ENCODE assay signal across 2 cellular contexts in the genomic region with DNA sequence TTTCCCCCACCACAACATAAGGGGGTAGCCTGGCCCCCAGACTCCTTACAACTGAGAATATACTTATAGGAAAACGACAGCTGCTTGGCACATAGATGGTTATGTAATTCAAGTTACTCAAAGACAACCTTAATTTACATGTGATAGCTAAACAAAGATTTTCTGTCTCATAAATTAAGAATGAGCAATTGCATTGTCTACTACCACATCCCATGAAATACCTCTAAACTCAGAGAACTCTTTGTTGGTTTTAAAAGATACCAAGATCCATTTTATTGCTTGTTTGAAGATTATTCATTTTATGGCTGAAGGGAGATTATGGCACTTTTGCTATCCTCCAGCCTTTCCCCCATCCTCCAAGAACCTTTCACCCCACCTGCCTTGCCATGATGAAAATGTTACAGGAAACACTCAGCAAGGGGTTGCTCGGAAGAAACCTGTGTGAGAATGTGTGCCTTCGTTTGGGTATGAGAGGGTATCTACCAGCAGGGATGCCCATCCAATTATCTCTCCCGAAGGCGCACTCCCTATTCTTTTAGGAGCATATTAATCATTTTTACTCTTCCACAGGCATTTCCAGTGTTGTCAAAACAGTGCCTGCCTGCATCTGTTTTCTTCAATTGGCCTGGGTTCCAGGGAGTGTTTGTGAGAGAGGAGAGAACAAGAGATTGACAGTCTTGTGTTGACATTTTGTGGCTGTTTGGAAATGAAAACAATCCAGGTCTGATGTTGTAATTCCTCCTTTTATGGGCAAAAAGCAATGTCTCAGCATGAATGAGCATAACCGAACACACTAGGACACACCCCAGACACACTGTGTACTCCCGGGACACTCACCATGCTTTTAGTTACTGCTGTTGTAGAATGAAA.
TF ChIP-seq lines count a peak whose summit lies in the region.

No MANE protein-coding gene starts in this region.

TF ChIP-seq in HepG2, 621 proteins besides CTCF, POLR2A, EP300 and RAD21 (continues in another document):
- peak; percentile 44; the same call in 1 of the 2 replicates for TF ChIP-seq ZSCAN31 (CRISPR knock-in tag; IDR thresholded peaks at IDR 0.05; ENCODE audit: low read depth)
- TF ChIP-seq FOXO1 (CRISPR knock-in tag; IDR thresholded peaks at IDR 0.05) = peak; percentile 92
- TF ChIP-seq ZNF773 (CRISPR knock-in tag; IDR thresholded peaks at IDR 0.05; ENCODE audit: borderline replicate concordance) = no peak
- TF ChIP-seq SMC3 (IDR thresholded peaks at IDR 0.05; ENCODE audit: low read length) = peak; percentile 24; the same call in 1 of the 2 replicates
- peak; percentile 65; the same call in 1 of the 2 replicates for TF ChIP-seq TBX2 (CRISPR knock-in tag; IDR thresholded peaks at IDR 0.05; ENCODE audit: borderline replicate concordance)
- peak; percentile 95 for TF ChIP-seq SOX5 (CRISPR knock-in tag; IDR thresholded peaks at IDR 0.05; ENCODE audit: borderline replicate concordance)
- no peak for TF ChIP-seq PAF1 (CRISPR knock-in tag; IDR thresholded peaks at IDR 0.05)
- TF ChIP-seq GABPA (IDR thresholded peaks at IDR 0.05; ENCODE audit: low read depth, low read length) = no peak
- TF ChIP-seq GABPA (CRISPR knock-in tag; IDR thresholded peaks at IDR 0.05; ENCODE audit: low read depth) = no peak
- TF ChIP-seq, protein P1, sequence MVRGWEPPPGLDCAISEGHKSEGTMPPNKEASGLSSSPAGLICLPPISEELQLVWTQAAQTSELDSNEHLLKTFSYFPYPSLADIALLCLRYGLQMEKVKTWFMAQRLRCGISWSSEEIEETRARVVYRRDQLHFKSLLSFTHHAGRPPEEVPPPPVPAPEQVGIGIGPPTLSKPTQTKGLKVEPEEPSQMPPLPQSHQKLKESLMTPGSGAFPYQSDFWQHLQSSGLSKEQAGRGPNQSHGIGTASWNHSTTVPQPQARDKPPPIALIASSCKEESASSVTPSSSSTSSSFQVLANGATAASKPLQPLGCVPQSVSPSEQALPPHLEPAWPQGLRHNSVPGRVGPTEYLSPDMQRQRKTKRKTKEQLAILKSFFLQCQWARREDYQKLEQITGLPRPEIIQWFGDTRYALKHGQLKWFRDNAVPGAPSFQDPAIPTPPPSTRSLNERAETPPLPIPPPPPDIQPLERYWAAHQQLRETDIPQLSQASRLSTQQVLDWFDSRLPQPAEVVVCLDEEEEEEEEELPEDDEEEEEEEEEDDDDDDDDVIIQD (CRISPR knock-in tag; IDR thresholded peaks at IDR 0.05; ENCODE audit: low read depth) = peak; percentile 96
- 0 out of 2 replicates have a peak, but pooled peaks have one; percentile 12 for TF ChIP-seq ELF1 (CRISPR knock-in tag; IDR thresholded peaks at IDR 0.05)
- no peak for TF ChIP-seq THYN1 (CRISPR knock-in tag; IDR thresholded peaks at IDR 0.05; ENCODE audit: borderline replicate concordance, low read depth)
- TF ChIP-seq ZBTB8A (CRISPR knock-in tag; IDR thresholded peaks at IDR 0.05; ENCODE audit: borderline replicate concordance, low read depth) = no peak
- TF ChIP-seq, protein P2, sequence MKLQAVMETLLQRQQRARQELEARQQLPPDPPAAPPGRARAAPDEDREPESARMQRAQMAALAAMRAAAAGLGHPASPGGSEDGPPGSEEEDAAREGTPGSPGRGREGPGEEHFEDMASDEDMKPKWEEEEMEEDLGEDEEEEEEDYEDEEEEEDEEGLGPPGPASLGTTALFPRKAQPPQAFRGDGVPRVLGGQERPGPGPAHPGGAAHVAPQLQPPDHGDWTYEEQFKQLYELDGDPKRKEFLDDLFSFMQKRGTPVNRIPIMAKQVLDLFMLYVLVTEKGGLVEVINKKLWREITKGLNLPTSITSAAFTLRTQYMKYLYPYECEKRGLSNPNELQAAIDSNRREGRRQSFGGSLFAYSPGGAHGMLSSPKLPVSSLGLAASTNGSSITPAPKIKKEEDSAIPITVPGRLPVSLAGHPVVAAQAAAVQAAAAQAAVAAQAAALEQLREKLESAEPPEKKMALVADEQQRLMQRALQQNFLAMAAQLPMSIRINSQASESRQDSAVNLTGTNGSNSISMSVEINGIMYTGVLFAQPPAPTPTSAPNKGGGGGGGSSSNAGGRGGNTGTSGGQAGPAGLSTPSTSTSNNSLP (IDR thresholded peaks at IDR 0.05; ENCODE audit: low read depth, low read length) = 0 out of 2 replicates have a peak, but pooled peaks have one; percentile 61
- TF ChIP-seq IRF2 (CRISPR knock-in tag; IDR thresholded peaks at IDR 0.05) = peak; percentile 75
- peak; percentile 55; the same call in 1 of the 2 replicates for TF ChIP-seq FOXK2 (IDR thresholded peaks at IDR 0.05)
- TF ChIP-seq SALL1 (CRISPR knock-in tag; IDR thresholded peaks at IDR 0.05) = peak; percentile 83
- TF ChIP-seq KDM6A (CRISPR knock-in tag; IDR thresholded peaks at IDR 0.05; ENCODE audit: low read depth) = 0 out of 2 replicates have a peak, but pooled peaks have one; percentile 24
- TF ChIP-seq ASH2L (IDR thresholded peaks at IDR 0.05; ENCODE audit: insufficient read length, low read depth, low read length) = no peak
- TF ChIP-seq CEBPB (IDR thresholded peaks at IDR 0.05; ENCODE audit: borderline replicate concordance, low read depth, low read length) = peak; percentile 87
- peak; percentile 49; the same call in 1 of the 2 replicates for TF ChIP-seq ZNF317 (CRISPR knock-in tag; IDR thresholded peaks at IDR 0.05)
- TF ChIP-seq ZNF263 (CRISPR knock-in tag; IDR thresholded peaks at IDR 0.05) = no peak
- peak; percentile 32; the same call in 1 of the 2 replicates for TF ChIP-seq TARDBP (CRISPR knock-in tag; IDR thresholded peaks at IDR 0.05)
- peak; percentile 68; the same call in 1 of the 2 replicates for TF ChIP-seq MIER3 (CRISPR knock-in tag; IDR thresholded peaks at IDR 0.05; ENCODE audit: borderline replicate concordance)
- TF ChIP-seq THAP11 (CRISPR knock-in tag; IDR thresholded peaks at IDR 0.05) = peak; percentile 70
- TF ChIP-seq, protein P3, sequence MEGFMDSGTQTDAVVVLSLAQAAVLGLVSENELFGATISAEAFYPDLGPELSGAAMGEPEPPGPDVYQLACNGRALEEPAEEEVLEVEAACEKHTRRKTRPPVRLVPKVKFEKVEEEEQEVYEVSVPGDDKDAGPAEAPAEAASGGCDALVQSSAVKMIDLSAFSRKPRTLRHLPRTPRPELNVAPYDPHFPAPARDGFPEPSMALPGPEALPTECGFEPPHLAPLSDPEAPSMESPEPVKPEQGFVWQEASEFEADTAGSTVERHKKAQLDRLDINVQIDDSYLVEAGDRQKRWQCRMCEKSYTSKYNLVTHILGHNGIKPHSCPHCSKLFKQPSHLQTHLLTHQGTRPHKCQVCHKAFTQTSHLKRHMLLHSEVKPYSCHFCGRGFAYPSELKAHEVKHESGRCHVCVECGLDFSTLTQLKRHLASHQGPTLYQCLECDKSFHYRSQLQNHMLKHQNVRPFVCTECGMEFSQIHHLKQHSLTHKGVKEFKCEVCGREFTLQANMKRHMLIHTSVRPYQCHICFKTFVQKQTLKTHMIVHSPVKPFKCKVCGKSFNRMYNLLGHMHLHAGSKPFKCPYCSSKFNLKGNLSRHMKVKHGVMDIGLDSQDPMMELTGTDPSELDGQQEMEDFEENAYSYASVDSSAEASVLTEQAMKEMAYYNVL (CRISPR knock-in tag; IDR thresholded peaks at IDR 0.05; ENCODE audit: borderline replicate concordance) = peak; percentile 93
- TF ChIP-seq ZNF792 (CRISPR knock-in tag; IDR thresholded peaks at IDR 0.05) = peak; percentile 27; the same call in 1 of the 2 replicates
- 0 out of 2 replicates have a peak, but pooled peaks have one; percentile 49 for TF ChIP-seq ZNF724P (CRISPR knock-in tag; IDR thresholded peaks at IDR 0.05; ENCODE audit: borderline replicate concordance)
- TF ChIP-seq ZNF644 (CRISPR knock-in tag; IDR thresholded peaks at IDR 0.05; ENCODE audit: low read depth) = 0 out of 2 replicates have a peak, but pooled peaks have one; percentile 26
- TF ChIP-seq CCDC6 (CRISPR knock-in tag; IDR thresholded peaks at IDR 0.05) = peak; percentile 47; the same call in 1 of the 2 replicates

TF ChIP-seq in GM23338, 12 proteins besides CTCF, POLR2A, EP300 and RAD21:
- TF ChIP-seq ZNF114 (CRISPR knock-in tag; IDR thresholded peaks at IDR 0.05) = no peak
